ENCODE assay signal across 13 cellular contexts in genomic region chr19:13763300-13763699, GRCh38. TPM values are rescaled to one million over a fixed set of nuclear protein-coding genes. Genes with fewer than 3 reads are reported as not detected.
A peak's percentile ranks its signal among the peaks of the same experiment; 100 is the strongest.
DNase-seq lines count a peak whose midpoint lies in the region; ATAC-seq and TF ChIP-seq lines count a peak whose summit lies in the region.
"Had no signal": no experiment of that assay in that cellular context is flagged by ENCODE, and none has a peak within 500 bp of the region (broad histone marks: within the 10 kb centered on the region; RNA-seq: fewer than 3 reads in every experiment).

No MANE protein-coding gene starts in this region.

- H3K9me3 Mint-ChIP-seq in T-helper 2 cell treated with Interferon-gamma antibody and Interleukin-4, amounts not matched to agents 5 μg/mL and 100 μg/mL, for 36 hours: no peaks in the 10 kb centered on the region
- no peaks in the 10 kb centered on the region for H3K9me3 Mint-ChIP-seq in activated naive CD4-positive, alpha-beta T cell treated with anti-CD3 and anti-CD28 coated beads, Interleukin-2, amount 50 U/mL, for 72 hours
- no peaks in the 10 kb centered on the region for H3K9me3 Mint-ChIP-seq in nephron progenitor cell

- H3K4me3 ChIP-seq in HL-60 (replicated peaks; ENCODE audit: insufficient read depth, low read length): peak overlapping the region; percentile 80; the same call in 1 of the 2 replicates

- H3K27ac ChIP-seq in HL-60 (replicated peaks): no peak overlapping the region; the same call in 1 of the 2 replicates

- ATAC-seq in activated naive CD4-positive, alpha-beta T cell treated with anti-CD3 and anti-CD28 coated beads, Interleukin-2, amount 50 U/mL, for 72 hours: no peak
- ATAC-seq in HG02852 (IDR thresholded peaks at IDR 0.05; ENCODE audit: unreplicated experiment): no peak

- peak overlapping the region; percentile 86 for H3K4me3 Mint-ChIP-seq in T-helper 2 cell treated with Interferon-gamma antibody and Interleukin-4, amounts not matched to agents 5 μg/mL and 100 μg/mL, for 36 hours
- peak overlapping the region; percentile 73 for H3K4me3 Mint-ChIP-seq in nephron progenitor cell

- peak overlapping the region; percentile 57 for H3K27ac Mint-ChIP-seq in T-helper 2 cell treated with Interferon-gamma antibody and Interleukin-4, amounts not matched to agents 5 μg/mL and 100 μg/mL, for 36 hours
- H3K27ac Mint-ChIP-seq in activated naive CD4-positive, alpha-beta T cell treated with anti-CD3 and anti-CD28 coated beads, Interleukin-2, amount 50 U/mL, for 72 hours: peak overlapping the region; percentile 13 to 82
- no peak overlapping the region for H3K27ac Mint-ChIP-seq in nephron progenitor cell

- TF ChIP-seq CTCF in HL-60 (IDR thresholded peaks at IDR 0.05; ENCODE audit: insufficient read depth, low read length): no peak
- no peak for TF ChIP-seq CTCF in nephron progenitor cell (IDR thresholded peaks at IDR 0.05)

- H3K4me1 Mint-ChIP-seq in T-helper 2 cell treated with Interferon-gamma antibody and Interleukin-4, amounts not matched to agents 5 μg/mL and 100 μg/mL, for 36 hours (ENCODE audit: low read depth): peaks cover 17% of the 10 kb centered on the region
- H3K4me1 Mint-ChIP-seq in nephron progenitor cell: peaks cover 8% of the 10 kb centered on the region

- no peaks in the 10 kb centered on the region for H3K27me3 ChIP-seq in HL-60 (ENCODE audit: insufficient read depth, poor library complexity, severe bottlenecking)
- H3K27me3 ChIP-seq: heart right ventricle had no signal

- H3K36me3 Mint-ChIP-seq in T-helper 2 cell treated with Interferon-gamma antibody and Interleukin-4, amounts not matched to agents 5 μg/mL and 100 μg/mL, for 36 hours (ENCODE audit: low read depth): peaks cover 25% of the 10 kb centered on the region
- H3K36me3 Mint-ChIP-seq in activated naive CD4-positive, alpha-beta T cell treated with anti-CD3 and anti-CD28 coated beads, Interleukin-2, amount 50 U/mL, for 72 hours: peaks cover 9 to 24% of the 10 kb centered on the region in 2 donors
- peaks cover 45% of the 10 kb centered on the region for H3K36me3 Mint-ChIP-seq in nephron progenitor cell (ENCODE audit: low read depth)

- no peak for DNase-seq in T-helper 2 cell treated with Interferon-gamma antibody and Interleukin-4, amounts not matched to agents 5 μg/mL and 100 μg/mL, for 36 hours (ENCODE audit: low spot score)
- DNase-seq in T-helper 2 cell (no peak), HL-60 (ENCODE audit: low read depth in 1 of 2, low spot score in 1 of 2) (no peak), nephron progenitor cell (no peak), NCI-H524 treated with DMSO at 0.1 percent for 48 hours (lab: John Stamatoyannopoulos, UW) (no peak), Ammon's horn (ENCODE audit: low spot score) (no peak)
- no peak for DNase-seq in activated naive CD4-positive, alpha-beta T cell treated with anti-CD3 and anti-CD28 coated beads, Interleukin-2, amount 50 U/mL, for 72 hours (ENCODE audit: low spot score in 2 of 2)
- DNase-seq: activated gamma-delta T cell treated with Interleukin-2 at 50 U/mL for 16 hours, cerebellar nuclear complex, heart right ventricle, IMR-90, NCI-H510A treated with DMSO at 0.1 percent for 48 hours had no signal

- H3K27me3 Mint-ChIP-seq in T-helper 2 cell treated with Interferon-gamma antibody and Interleukin-4, amounts not matched to agents 5 μg/mL and 100 μg/mL, for 36 hours (ENCODE audit: low read depth): no peaks in the 10 kb centered on the region
- peaks cover 3% of the 10 kb centered on the region for H3K27me3 Mint-ChIP-seq in nephron progenitor cell (ENCODE audit: low read depth, poor library complexity)

RNA-seq across cellular contexts. Expression of gene MRI1, which starts 1.0 kb away (rescaled TPM):
- 10 to 100 TPM; 39.5 to 46.4 TPM for total RNA-seq in activated naive CD4-positive, alpha-beta T cell treated with anti-CD3 and anti-CD28 coated beads, Interleukin-2, amount 50 U/mL, for 72 hours

RNA-seq across cellular contexts. Expression of gene C19orf53, which starts 11.0 kb away (rescaled TPM):
- 100 to 1,000 TPM in 1 of 2 donors, 10 to 100 TPM in 1; 92.3 to 134 TPM for total RNA-seq in activated naive CD4-positive, alpha-beta T cell treated with anti-CD3 and anti-CD28 coated beads, Interleukin-2, amount 50 U/mL, for 72 hours

RNA-seq across cellular contexts. Expression of gene ZSWIM4, which starts 31.9 kb away (rescaled TPM):
- 1 to 10 TPM; 6.3 to 8.8 TPM for total RNA-seq in activated naive CD4-positive, alpha-beta T cell treated with anti-CD3 and anti-CD28 coated beads, Interleukin-2, amount 50 U/mL, for 72 hours
